ENCODE assay signal across 26 cellular contexts in genomic region chr10:964988-965417, GRCh38.
"Had no signal": no experiment of that assay in that cellular context is flagged by ENCODE, and none has a peak within 500 bp of the region (broad histone marks: within the 10 kb centered on the region; RNA-seq: fewer than 3 reads in every experiment).

No MANE protein-coding gene starts in this region.

- H3K27me3 ChIP-seq: right atrium auricular region, right lobe of liver, stomach, testis, thyroid gland, transverse colon, upper lobe of left lung had no signal

- H3K4me3 Mint-ChIP-seq: mesothelial cell of epicardium; naive B cell; natural killer cell; stimulated activated naive B cell treated with anti-CD40 and anti-IgM and Interleukin-4, amounts not matched to agents 10 μg/mL and 1 μg/mL and 100 μg/mL, for 72 hours had no signal

- H3K4me3 ChIP-seq: left ventricle myocardium inferior, lung, right atrium auricular region, right lobe of liver, smooth muscle cell, stomach, testis, thyroid gland, transverse colon, upper lobe of left lung had no signal

- H3K9me3 ChIP-seq: right atrium auricular region, right lobe of liver, stomach, testis, thyroid gland, transverse colon, upper lobe of left lung had no signal

- FAIRE-seq: urothelium cell line had no signal

- H3K27ac Mint-ChIP-seq: mesothelial cell of epicardium; naive B cell; natural killer cell; progenitor cell of endocrine pancreas; stimulated activated naive B cell treated with anti-CD40 and anti-IgM and Interleukin-4, amounts not matched to agents 10 μg/mL and 1 μg/mL and 100 μg/mL, for 72 hours had no signal

- H3K36me3 ChIP-seq: left ventricle myocardium inferior, right atrium auricular region, right lobe of liver, stomach, thyroid gland, transverse colon, upper lobe of left lung had no signal

- H3K36me3 Mint-ChIP-seq: mesothelial cell of epicardium; naive B cell; natural killer cell; stimulated activated naive B cell treated with anti-CD40 and anti-IgM and Interleukin-4, amounts not matched to agents 10 μg/mL and 1 μg/mL and 100 μg/mL, for 72 hours had no signal

- H2AFZ ChIP-seq: parathyroid adenoma had no signal

- ATAC-seq: stimulated activated naive B cell treated with anti-CD40 and anti-IgM and Interleukin-4, amounts not matched to agents 10 μg/mL and 1 μg/mL and 100 μg/mL, for 72 hours; stimulated activated naive CD8-positive, alpha-beta T cell treated with anti-CD3 and anti-CD28 coated beads, Interleukin-15, Interleukin-2, amounts not matched to agents 100 U/mL and 50 U/mL, for 24 hours had no signal

- DNase-seq: hypothalamus; islet precursor cell; left ventricle myocardium inferior; mesendoderm; naive B cell; natural killer cell; nucleus accumbens; right lobe of liver; stimulated activated CD4-positive, alpha-beta T cell treated with anti-CD3 and anti-CD28 coated beads, Interleukin-1b, Interleukin-23, amount 100 ng/mL, for 48 hours; stimulated activated CD4-positive, alpha-beta T cell treated with anti-CD3 and anti-CD28 coated beads, Interleukin-2, amount 100 ng/mL, for 48 hours; stimulated activated CD4-positive, alpha-beta T cell treated with anti-CD3 and anti-CD28 coated beads, Interleukin-4, amount 100 ng/mL, for 4 hours; stimulated activated CD8-positive, alpha-beta memory T cell treated with anti-CD3 and anti-CD28 coated beads, Interleukin-4, amount 100 ng/mL, for 48 hours; stimulated activated naive B cell treated with anti-CD40 and anti-IgM and Interleukin-4, amounts not matched to agents 10 μg/mL and 1 μg/mL and 100 μg/mL, for 72 hours; stimulated activated naive CD8-positive, alpha-beta T cell treated with anti-CD3 and anti-CD28 coated beads, Interleukin-15, Interleukin-2, amounts not matched to agents 100 U/mL and 50 U/mL, for 24 hours; stomach; testis; thyroid gland; transverse colon had no signal

- H3K4me2 ChIP-seq: smooth muscle cell had no signal

- H3K9me3 Mint-ChIP-seq: mesothelial cell of epicardium, natural killer cell had no signal

- H3K79me2 ChIP-seq: parathyroid adenoma had no signal

- H3K9ac ChIP-seq: parathyroid adenoma had no signal

- H3K4me1 Mint-ChIP-seq: mesothelial cell of epicardium; naive B cell; stimulated activated naive B cell treated with anti-CD40 and anti-IgM and Interleukin-4, amounts not matched to agents 10 μg/mL and 1 μg/mL and 100 μg/mL, for 72 hours had no signal

- H3K27ac ChIP-seq: left ventricle myocardium inferior, parathyroid adenoma, right atrium auricular region, right lobe of liver, testis, thyroid gland, upper lobe of left lung had no signal

- H3K4me1 ChIP-seq: left ventricle myocardium inferior, right atrium auricular region, testis, transverse colon had no signal
